ENCODE assay signal across 8 cellular contexts in the genomic region with DNA sequence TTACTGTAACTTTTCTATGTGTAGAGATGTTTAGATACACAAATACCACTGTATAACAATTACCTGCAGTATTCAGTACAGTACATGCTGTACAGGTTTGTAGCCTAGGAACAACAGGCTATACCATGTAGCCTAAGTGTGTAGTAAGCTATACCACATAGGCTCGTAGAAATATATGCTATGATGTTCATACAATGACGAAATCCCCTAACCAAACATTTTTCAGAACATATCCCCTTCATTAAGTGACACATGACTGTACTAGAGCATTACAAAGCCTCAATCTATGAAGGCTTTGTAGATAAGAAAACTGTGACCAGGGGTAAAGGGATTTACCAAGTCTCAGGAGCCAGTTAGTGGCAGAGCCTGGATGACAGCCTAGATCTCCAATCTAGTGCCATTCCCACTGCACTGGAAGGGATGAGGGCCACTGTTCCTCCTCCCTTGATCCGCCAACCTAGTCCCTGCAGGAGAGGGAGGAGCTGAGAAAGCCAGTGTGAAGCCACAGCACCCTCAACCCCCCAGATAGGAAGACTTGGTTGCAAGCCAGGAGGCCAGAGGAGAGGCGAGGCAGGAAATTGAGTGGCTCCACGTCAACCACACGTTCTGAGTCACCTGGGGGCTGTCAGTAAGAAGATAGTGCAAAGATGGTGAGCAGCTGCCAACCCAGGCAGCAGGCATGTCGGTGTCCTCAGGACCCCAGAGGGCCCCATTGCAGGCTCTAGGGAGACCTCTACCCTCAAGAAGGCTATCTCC.
A peak's percentile ranks its signal among the peaks of the same experiment; 100 is the strongest.
DNase-seq lines count a peak whose midpoint lies in the region; ATAC-seq and TF ChIP-seq lines count a peak whose summit lies in the region.

No MANE protein-coding gene starts in this region.

- no peaks in the 10 kb centered on the region for H3K27me3 ChIP-seq in effector memory CD4-positive, alpha-beta T cell (replicated peaks; ENCODE audit: control insufficient read depth, insufficient read depth, low read length, poor library complexity, severe bottlenecking)
- H3K27me3 ChIP-seq in tibial nerve: no peaks in the 10 kb centered on the region
- H3K27me3 ChIP-seq in upper lobe of right lung: no peaks in the 10 kb centered on the region

- peaks cover 7% of the 10 kb centered on the region for H3K4me1 ChIP-seq in effector memory CD4-positive, alpha-beta T cell (ENCODE audit: control insufficient read depth, insufficient read depth, low read length, poor library complexity, severe bottlenecking)
- H3K4me1 ChIP-seq in tibial nerve: no peaks in the 10 kb centered on the region
- H3K4me1 ChIP-seq in upper lobe of right lung: no peaks in the 10 kb centered on the region

- H3K4me3 ChIP-seq in effector memory CD4-positive, alpha-beta T cell (ENCODE audit: insufficient read depth, low read depth, low read length, poor library complexity, severe bottlenecking): no peak overlapping the region
- no peak overlapping the region for H3K4me3 ChIP-seq in tibial nerve
- H3K4me3 ChIP-seq in upper lobe of right lung: no peak overlapping the region

- intact Hi-C loops in upper lobe of right lung (cut with DNase I): no loop called here

- DNase-seq in KG1 (lab: John Stamatoyannopoulos, UW) (peak; percentile 22), tibial nerve (ENCODE audit: low spot score in 2 of 2) (no peak), upper lobe of right lung (no peak), NCI-H1092 treated with DMSO at 0.1 percent for 48 hours (lab: John Stamatoyannopoulos, UW) (no peak), hypothalamus (lab: John Stamatoyannopoulos, UW) (no peak)
- peak; percentile 17 to 50 for DNase-seq in activated CD4-positive, alpha-beta T cell treated with anti-CD3 and anti-CD28 coated beads, Interleukin-2, amount 50 U/mL, for 24 hours (ENCODE audit: low read depth in 1 of 2, low spot score in 1 of 2)
- peak; percentile 47 to 73 (median 68) for DNase-seq in effector memory CD4-positive, alpha-beta T cell
- peak; percentile 52 to 58 for DNase-seq in stimulated activated CD8-positive, alpha-beta memory T cell treated with anti-CD3 and anti-CD28 coated beads, Interleukin-2, amount 100 ng/mL, for 48 hours (ENCODE audit: low read depth in 2 of 2)

- WGBS in tibial nerve, 2 donors: 84 to 96% methylated on average over 3 to 7 of the region's 7 CpGs

- H3K9me3 ChIP-seq in effector memory CD4-positive, alpha-beta T cell (ENCODE audit: control insufficient read depth, low read length): no peaks in the 10 kb centered on the region
- H3K9me3 ChIP-seq in tibial nerve (no peaks in the 10 kb centered on the region), upper lobe of right lung (no peaks in the 10 kb centered on the region)

- H3K36me3 ChIP-seq in effector memory CD4-positive, alpha-beta T cell (ENCODE audit: control insufficient read depth, insufficient read depth, low read length): no peaks in the 10 kb centered on the region
- H3K36me3 ChIP-seq in tibial nerve (no peaks in the 10 kb centered on the region), upper lobe of right lung (no peaks in the 10 kb centered on the region)

- H3K27ac ChIP-seq in effector memory CD4-positive, alpha-beta T cell (ENCODE audit: insufficient read depth, low read length, poor library complexity, severe bottlenecking): peak overlapping the region; percentile 53
- no peak overlapping the region for H3K27ac ChIP-seq in tibial nerve
- H3K27ac ChIP-seq in upper lobe of right lung: no peak overlapping the region

- TF ChIP-seq EP300 in tibial nerve (IDR thresholded peaks at IDR 0.05): no peak

- TF ChIP-seq CTCF in tibial nerve (IDR thresholded peaks at IDR 0.05) (no peak), upper lobe of right lung (IDR thresholded peaks at IDR 0.05) (no peak)

- no peak for TF ChIP-seq POLR2A in tibial nerve (IDR thresholded peaks at IDR 0.05)

- ATAC-seq in upper lobe of right lung: no peak

Comparison
In these comparisons a context has a peak if more than half of its experiments do, and no peak if none do; other contexts are left out.
1. DNase-seq: peak in KG1 (single experiment), activated CD4-positive, alpha-beta T cell treated with anti-CD3 and anti-CD28 coated beads, Interleukin-2, amount 50 U/mL, for 24 hours (2 of 2), effector memory CD4-positive, alpha-beta T cell (3 of 3) and stimulated activated CD8-positive, alpha-beta memory T cell treated with anti-CD3 and anti-CD28 coated beads, Interleukin-2, amount 100 ng/mL, for 48 hours (2 of 2); none in tibial nerve (0 of 2), upper lobe of right lung (single experiment), NCI-H1092 treated with DMSO at 0.1 percent for 48 hours (single experiment) and hypothalamus (0 of 51).